1 cellular context compared by ENCODE assay signal in the genomic region with DNA sequence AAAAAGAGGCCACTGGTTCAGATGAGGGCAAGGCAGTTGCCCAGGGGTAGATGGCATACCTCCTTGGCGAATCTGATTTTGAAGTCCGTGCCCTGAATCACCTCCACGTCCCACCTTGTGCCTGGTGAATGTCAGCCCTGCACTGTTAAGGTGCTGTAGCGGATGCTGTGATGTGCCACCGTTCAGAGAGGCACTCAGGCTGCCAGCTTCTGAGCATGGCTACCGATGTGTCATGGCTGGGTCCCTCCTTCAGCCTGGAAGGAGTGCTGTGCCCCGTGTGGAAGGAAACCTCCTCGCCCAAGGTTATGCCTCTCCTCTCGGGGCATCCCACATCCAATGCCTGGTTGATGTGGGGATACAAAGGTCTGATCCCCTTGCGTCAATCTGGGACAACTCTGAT.
TF ChIP-seq lines count a peak whose summit lies in the region.

No MANE protein-coding gene starts in this region.

TF ChIP-seq in SK-N-SH, 30 proteins besides CTCF, POLR2A, EP300 and RAD21 (continued from another document):
- TF ChIP-seq FOXM1 (IDR thresholded peaks at IDR 0.05; ENCODE audit: low read depth) (no peak), CHD2 (IDR thresholded peaks at IDR 0.05; ENCODE audit: low read length, partially characterized antibody) (no peak), GATA2 (CRISPR knock-in tag; IDR thresholded peaks at IDR 0.05) (no peak), IRF3 (IDR thresholded peaks at IDR 0.05; ENCODE audit: low read depth, low read length) (no peak), ZBTB33 (IDR thresholded peaks at IDR 0.05; ENCODE audit: borderline replicate concordance, low read depth) (no peak)
- TF ChIP-seq, protein P1, sequence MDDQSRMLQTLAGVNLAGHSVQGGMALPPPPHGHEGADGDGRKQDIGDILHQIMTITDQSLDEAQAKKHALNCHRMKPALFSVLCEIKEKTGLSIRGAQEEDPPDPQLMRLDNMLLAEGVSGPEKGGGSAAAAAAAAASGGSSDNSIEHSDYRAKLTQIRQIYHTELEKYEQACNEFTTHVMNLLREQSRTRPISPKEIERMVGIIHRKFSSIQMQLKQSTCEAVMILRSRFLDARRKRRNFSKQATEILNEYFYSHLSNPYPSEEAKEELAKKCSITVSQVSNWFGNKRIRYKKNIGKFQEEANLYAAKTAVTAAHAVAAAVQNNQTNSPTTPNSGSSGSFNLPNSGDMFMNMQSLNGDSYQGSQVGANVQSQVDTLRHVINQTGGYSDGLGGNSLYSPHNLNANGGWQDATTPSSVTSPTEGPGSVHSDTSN (IDR thresholded peaks at IDR 0.05): no peak
